15 cellular contexts compared by ENCODE assay signal in genomic region chr4:21869978-21870745, GRCh38.
DNase-seq lines count a peak whose midpoint lies in the region; ATAC-seq and TF ChIP-seq lines count a peak whose summit lies in the region.
"Had no signal": no experiment of that assay in that cellular context is flagged by ENCODE, and none has a peak within 500 bp of the region (broad histone marks: within the 10 kb centered on the region; RNA-seq: fewer than 3 reads in every experiment).

No MANE protein-coding gene starts in this region.

- ATAC-seq in CD8-positive, alpha-beta T cell: no peak

- no peaks in the 10 kb centered on the region for H3K36me3 Mint-ChIP-seq in CD8-positive, alpha-beta T cell

- H3K9me3 Mint-ChIP-seq in CD8-positive, alpha-beta T cell: no peaks in the 10 kb centered on the region
- H3K9me3 Mint-ChIP-seq: HFFc6 had no signal

- no peaks in the 10 kb centered on the region for H3K4me1 ChIP-seq in CD8-positive, alpha-beta T cell (ENCODE audit: insufficient read depth, low read length)
- H3K4me1 ChIP-seq: BLaER1 had no signal

- H3K27ac Mint-ChIP-seq in CD8-positive, alpha-beta T cell: no peak overlapping the region
- H3K27ac Mint-ChIP-seq: HFFc6 had no signal

- no peaks in the 10 kb centered on the region for H3K27me3 Mint-ChIP-seq in CD8-positive, alpha-beta T cell (ENCODE audit: low read depth)

- peak; percentile 61 for DNase-seq in G401 (ENCODE audit: low spot score)
- DNase-seq in NCI-H526 (lab: John Stamatoyannopoulos, UW): peak; percentile 80 to 83
- DNase-seq in cerebellar cortex (ENCODE audit: low spot score): peak; percentile 47
- peak; percentile 17 for DNase-seq in iPS DF 19.7 (ENCODE audit: low read depth, low spot score)
- no peak for DNase-seq in CD8-positive, alpha-beta T cell
- DNase-seq in occipital lobe (lab: John Stamatoyannopoulos, UW): no peak
- no peak for DNase-seq in NCI-H2196 (lab: John Stamatoyannopoulos, UW; ENCODE audit: unreplicated experiment)
- DNase-seq in dorsolateral prefrontal cortex: no peak
- DNase-seq: 8988T, AML-193, DMS53, GM23248, HCEC 1CT, HFFc6 had no signal

- H3K36me3 ChIP-seq in CD8-positive, alpha-beta T cell (ENCODE audit: insufficient read depth, low read length): no peaks in the 10 kb centered on the region
- H3K36me3 ChIP-seq: BLaER1 had no signal

- H3K27me3 ChIP-seq in CD8-positive, alpha-beta T cell (ENCODE audit: insufficient read depth, low read length): no peaks in the 10 kb centered on the region
- no peaks in the 10 kb centered on the region for H3K27me3 ChIP-seq in dorsolateral prefrontal cortex
- H3K27me3 ChIP-seq: BLaER1 had no signal

- H3K9me3 ChIP-seq in CD8-positive, alpha-beta T cell (ENCODE audit: low read length): no peaks in the 10 kb centered on the region
- H3K9me3 ChIP-seq: BLaER1 had no signal

- no peak overlapping the region for H3K4me3 Mint-ChIP-seq in CD8-positive, alpha-beta T cell
- H3K4me3 Mint-ChIP-seq: HFFc6 had no signal

- no peaks in the 10 kb centered on the region for H3K4me1 Mint-ChIP-seq in CD8-positive, alpha-beta T cell (ENCODE audit: low read depth)

- no peak overlapping the region for H3K27ac ChIP-seq in CD8-positive, alpha-beta T cell (ENCODE audit: low read depth, low read length)
- H3K27ac ChIP-seq in dorsolateral prefrontal cortex: no peak overlapping the region
- H3K27ac ChIP-seq: BLaER1, GM23248 had no signal

- CTCF ChIA-PET in CD8-positive, alpha-beta T cell (lab: Charles Lee): no interaction called here

- no peak overlapping the region for H3K4me3 ChIP-seq in CD8-positive, alpha-beta T cell (ENCODE audit: low read depth, low read length)
- no peak overlapping the region for H3K4me3 ChIP-seq in dorsolateral prefrontal cortex
- H3K4me3 ChIP-seq: BLaER1, GM23248 had no signal

- intact Hi-C loops in CD8-positive, alpha-beta T cell (cut with DNase I, micrococcal nuclease): no loop called here
- intact Hi-C loops in dorsolateral prefrontal cortex (cut with DNase I): no loop called here

- POLR2A ChIA-PET in CD8-positive, alpha-beta T cell (lab: Charles Lee): no interaction called here

- in situ Hi-C loops in G401 (cut with HindIII; ENCODE audit: low sequenced_read_pairs): no loop called here

- TF ChIP-seq CTCF in CD8-positive, alpha-beta T cell (IDR thresholded peaks at IDR 0.05): no peak
- no peak for TF ChIP-seq CTCF in dorsolateral prefrontal cortex (IDR thresholded peaks at IDR 0.05 in 54 of 56, conservative IDR thresholded peaks at IDR 0.05 in 2 of 56; ENCODE audit: low read depth in 1 of 56, partially characterized antibody in 56 of 56)

Comparison
In these comparisons a context has a peak if more than half of its experiments do, and no peak if none do; other contexts are left out.
1. DNase-seq: peak in G401 (single experiment), NCI-H526 (2 of 2), cerebellar cortex (single experiment) and iPS DF 19.7 (single experiment); none in CD8-positive, alpha-beta T cell (0 of 7), occipital lobe (single experiment), NCI-H2196 (single experiment) and dorsolateral prefrontal cortex (0 of 10).